9 cellular contexts compared by ENCODE assay signal in the genomic region with DNA sequence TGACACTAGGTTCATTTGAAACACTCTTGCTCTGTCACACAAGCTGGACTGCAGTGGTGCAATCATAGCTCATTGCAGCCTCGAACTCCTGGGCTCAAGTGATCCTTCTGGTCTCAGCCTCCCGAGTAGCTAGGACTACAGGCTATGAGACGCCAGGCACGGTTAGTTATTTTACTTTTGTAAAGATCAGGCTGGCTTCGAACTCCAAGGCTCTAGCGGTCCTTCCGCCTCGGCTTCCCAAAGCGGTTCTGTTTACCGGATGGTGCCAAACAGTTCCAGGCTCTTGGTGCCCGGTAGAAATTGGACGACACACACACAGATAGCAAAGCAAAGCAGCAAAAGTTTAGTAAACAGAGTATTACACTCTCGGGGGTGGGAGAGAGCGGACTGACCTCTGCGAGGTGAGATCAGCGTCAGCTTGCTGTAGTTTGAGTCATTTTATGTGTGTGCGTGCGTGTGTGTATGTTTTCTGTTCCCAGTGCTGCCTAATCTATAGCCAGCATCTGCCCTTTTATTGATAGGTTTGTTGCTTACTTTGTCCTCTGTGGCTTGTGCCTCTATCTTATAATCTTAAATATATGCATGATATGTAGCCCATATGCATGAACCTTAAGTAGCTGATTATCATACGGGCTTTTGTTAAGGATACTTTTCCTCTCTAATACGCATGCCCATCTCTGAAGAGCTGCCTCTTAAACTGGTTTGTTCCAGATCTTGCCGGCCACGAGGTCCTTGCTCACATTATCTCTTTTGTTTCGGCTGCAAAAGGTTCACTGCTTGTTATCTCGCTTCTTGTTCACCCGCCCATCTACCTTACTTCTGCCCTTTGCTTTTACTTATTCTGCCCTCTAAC.
A peak's percentile ranks its signal among the peaks of the same experiment; 100 is the strongest.
DNase-seq lines count a peak whose midpoint lies in the region; ATAC-seq, FAIRE-seq and TF ChIP-seq lines count a peak whose summit lies in the region.
"Had no signal": no experiment of that assay in that cellular context is flagged by ENCODE, and none has a peak within 500 bp of the region (broad histone marks: within the 10 kb centered on the region; RNA-seq: fewer than 3 reads in every experiment).

No MANE protein-coding gene starts in this region.

- intact Hi-C loops in mammary epithelial cell (cut with micrococcal nuclease) = loop anchor here (10.0 kb wide), 1 partner anchor 248 kb away; the partner anchor contains the start of gene ZNF165

- H3K4me1 ChIP-seq in mammary epithelial cell (ENCODE audit: insufficient read depth, low read length) (peaks cover 7% of the 10 kb centered on the region), smooth muscle cell (ENCODE audit: low read depth) (peaks cover 25% of the 10 kb centered on the region)

- WGBS in mammary epithelial cell (ENCODE audit: low coverage, missing lambda C conversion rate) = 2% methylated on average over 23 of the region's 25 CpGs
- 1% methylated on average over 25 of the region's 25 CpGs for WGBS in smooth muscle cell (ENCODE audit: low lambda C conversion rate)

- H3F3A ChIP-seq in smooth muscle cell (ENCODE audit: low read depth) = peaks cover 18% of the 10 kb centered on the region

- peak; percentile 26 for ATAC-seq in HG02763 (IDR thresholded peaks at IDR 0.05; ENCODE audit: unreplicated experiment)

- H3K4me3 Mint-ChIP-seq in immature natural killer cell = no peak overlapping the region
- H3K4me3 Mint-ChIP-seq: nephron had no signal

- H3K4me3 ChIP-seq in mammary epithelial cell (replicated peaks in 1 of 3; ENCODE audit: insufficient read depth in 1 of 3, low read depth in 2 of 3, low read length in 3 of 3) (peak overlapping the region; percentile 84 to 92 (median 92)), smooth muscle cell (peak overlapping the region; percentile 72)

- H3K4me2 ChIP-seq in mammary epithelial cell (ENCODE audit: insufficient read depth, low read depth, low read length) (peak overlapping the region; percentile 90), smooth muscle cell (peak overlapping the region; percentile 89)

- no peaks in the 10 kb centered on the region for H3K9me3 Mint-ChIP-seq in immature natural killer cell
- H3K9me3 Mint-ChIP-seq: nephron had no signal

- H3K4me1 Mint-ChIP-seq in immature natural killer cell = peaks cover 9 to 13% of the 10 kb centered on the region in 2 donors

- H3K27ac Mint-ChIP-seq in immature natural killer cell = no peak overlapping the region
- H3K27ac Mint-ChIP-seq: nephron had no signal

- TF ChIP-seq POLR2A in GM10847 (IDR thresholded peaks at IDR 0.05; ENCODE audit: extremely low read depth, insufficient read length) = peak; percentile 30

- no peaks in the 10 kb centered on the region for H3K27me3 ChIP-seq in mammary epithelial cell (ENCODE audit: insufficient read depth, low read length)
- H3K27me3 ChIP-seq in smooth muscle cell (ENCODE audit: low read depth) = no peaks in the 10 kb centered on the region

- TF ChIP-seq CTCF in mammary epithelial cell (conservative IDR thresholded peaks at IDR 0.05 in 1 of 2, IDR thresholded peaks at IDR 0.05 in 1 of 2; ENCODE audit: extremely low read depth in 1 of 2, insufficient read depth in 1 of 2, low read depth in 1 of 2, low read length in 2 of 2) (no peak), smooth muscle cell (IDR thresholded peaks at IDR 0.05; ENCODE audit: borderline replicate concordance, insufficient read depth, poor library complexity, severe bottlenecking) (no peak), D721Med (IDR thresholded peaks at IDR 0.05; ENCODE audit: insufficient read depth, missing control alignments) (no peak)

- no peaks in the 10 kb centered on the region for H3K9me3 ChIP-seq in mammary epithelial cell (replicated peaks; ENCODE audit: insufficient read depth, low read length)
- H3K9me3 ChIP-seq in smooth muscle cell (replicated peaks; ENCODE audit: low read depth) = no peaks in the 10 kb centered on the region

- DNase-seq in NCI-H2029 (lab: John Stamatoyannopoulos, UW) (peak; percentile 95), T-helper 22 cell (ENCODE audit: low read depth) (peak; percentile 47), mammary epithelial cell (peak; percentile 84), immature natural killer cell (peak; percentile 70 to 84 (median 79)), smooth muscle cell (lab: John Stamatoyannopoulos, UW; ENCODE audit: unreplicated experiment) (no peak), D721Med (ENCODE audit: insufficient read length, low spot score) (no peak)

- H3K79me2 ChIP-seq in mammary epithelial cell (ENCODE audit: insufficient read depth, low read length) (peaks cover 16% of the 10 kb centered on the region), smooth muscle cell (ENCODE audit: low read depth) (peaks cover 31% of the 10 kb centered on the region)

- in situ Hi-C loops in mammary epithelial cell (cut with MboI; ENCODE audit: low sequenced_read_pairs in 2 of 2) = loop anchor here in 1 of 2 donors (5.0 kb wide), 1 partner anchor 35 kb away; a partner anchor contains a TSS

- BruUV-seq in mammary epithelial cell (replicated peaks; lab: Mats Ljungman, UMichigan) = no TSS peak

- H4K20me1 ChIP-seq in mammary epithelial cell (ENCODE audit: insufficient read depth, low read length) = no peaks in the 10 kb centered on the region
- peaks cover 5% of the 10 kb centered on the region for H4K20me1 ChIP-seq in smooth muscle cell (ENCODE audit: low read depth)

- dilution Hi-C loops in mammary epithelial cell (cut with HindIII; ENCODE audit: low sequenced_read_pairs) = no loop called here

- peaks cover 0 to 11% (median 0%) of the 10 kb centered on the region in 3 donors for H3K36me3 Mint-ChIP-seq in immature natural killer cell

- no peak for FAIRE-seq in D721Med (lab: Jason Lieb, UNC)

- CTCF ChIA-PET in mammary epithelial cell (lab: Charles Lee; ENCODE audit: low non-redundant PET) = interaction anchor here (0.6 to 0.7 kb wide), 2 partner anchors 58 to 59 kb away, joined by 3 to 6 read pairs; no protein-coding TSS in a partner anchor

- H3K36me3 ChIP-seq in mammary epithelial cell (ENCODE audit: insufficient read depth, low read length) (no peaks in the 10 kb centered on the region), smooth muscle cell (ENCODE audit: low read depth) (no peaks in the 10 kb centered on the region)

- peak overlapping the region; percentile 98 for H3K27ac ChIP-seq in mammary epithelial cell (ENCODE audit: insufficient read depth, low read depth, low read length)
- H3K27ac ChIP-seq in smooth muscle cell (ENCODE audit: low read depth) = peak overlapping the region; percentile 99

- no peaks in the 10 kb centered on the region for H3K27me3 Mint-ChIP-seq in immature natural killer cell (ENCODE audit: low read depth in 3 of 3)

- peak overlapping the region; percentile 99 for H3K9ac ChIP-seq in mammary epithelial cell (ENCODE audit: insufficient read depth, low read length)
- H3K9ac ChIP-seq in smooth muscle cell (ENCODE audit: low read depth) = peak overlapping the region; percentile 99

- peak overlapping the region; percentile 75 for H2AFZ ChIP-seq in mammary epithelial cell (ENCODE audit: low read depth, low read length)
- H2AFZ ChIP-seq in smooth muscle cell (ENCODE audit: low read depth) = no peak overlapping the region

Comparison
In these comparisons a context has a peak if more than half of its experiments do, and no peak if none do; other contexts are left out.
1. DNase-seq: peak in NCI-H2029 (single experiment), T-helper 22 cell (single experiment), mammary epithelial cell (single experiment) and immature natural killer cell (3 of 3); none in smooth muscle cell (single experiment) and D721Med (single experiment).